Comparison of ENCODE assay signal across 24 cellular contexts in the genomic region with DNA sequence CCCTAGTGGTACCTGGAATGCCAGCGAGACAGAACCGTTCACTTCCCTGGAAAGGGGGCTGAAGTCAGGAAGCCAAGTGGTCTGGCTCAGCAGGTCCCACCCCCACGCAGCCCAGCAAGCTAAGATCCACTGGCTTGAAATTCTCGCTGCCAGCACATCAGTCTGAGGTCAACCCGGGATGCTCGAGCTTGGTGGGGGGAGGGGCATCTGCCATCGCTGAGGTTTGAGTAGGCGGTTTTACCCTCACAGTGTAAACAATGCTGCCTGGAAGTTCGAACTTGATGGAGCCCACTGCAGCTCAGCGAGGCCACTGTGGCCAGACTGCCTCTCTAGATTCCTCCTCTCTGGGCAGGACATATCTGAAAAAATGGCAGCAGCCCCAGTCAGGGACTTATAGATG.
DNase-seq lines count a peak whose midpoint lies in the region; ATAC-seq, FAIRE-seq and TF ChIP-seq lines count a peak whose summit lies in the region.
"Had no signal": no experiment of that assay in that cellular context is flagged by ENCODE, and none has a peak within 500 bp of the region (broad histone marks: within the 10 kb centered on the region; RNA-seq: fewer than 3 reads in every experiment).

No MANE protein-coding gene starts in this region.

- H3K4me2 ChIP-seq in H9 (ENCODE audit: insufficient read depth, insufficient read length, low read length) (no peak overlapping the region), H1 (ENCODE audit: insufficient read depth in 1 of 2, low read depth in 2 of 2, low read length in 2 of 2) (no peak overlapping the region), Karpas-422 (ENCODE audit: low read depth, low read length, poor library complexity, severe bottlenecking) (no peak overlapping the region)
- H3K4me2 ChIP-seq: BLaER1 had no signal

- no peak for TF ChIP-seq CTCF in H9 (conservative IDR thresholded peaks at IDR 0.05)
- no peak for TF ChIP-seq CTCF in H1 (IDR thresholded peaks at IDR 0.05; ENCODE audit: control extremely low read depth in 1 of 3, insufficient read depth in 1 of 3, low read depth in 1 of 3, low read length in 3 of 3)

- H3K18ac ChIP-seq in H9 (ENCODE audit: insufficient read length, low read depth, low read length) (no peak overlapping the region), H1 (ENCODE audit: extremely low read depth, low read length) (no peak overlapping the region)

- H3T11ph ChIP-seq in H9 (ENCODE audit: low read length): no peak overlapping the region

- WGBS in H9 (ENCODE audit: extremely low coverage, insufficient read length, low lambda C conversion rate): no CpG with 5 or more reads among the region's 10 CpGs
- WGBS in H1 (ENCODE audit: extremely low coverage in 1 of 2, insufficient coverage in 1 of 2, insufficient read length in 1 of 2, insufficient replicate concordance in 2 of 2, low coverage in 1 of 2, low lambda C conversion rate in 2 of 2, missing lambda C conversion rate in 1 of 2), 2 experiments: 87% methylated on average over 10 of the region's 10 CpGs; no CpG with 5 or more reads in 1 of the 2 experiments

- no peak overlapping the region for H3K4ac ChIP-seq in H9 (ENCODE audit: low read depth, low read length)
- no peak overlapping the region for H3K4ac ChIP-seq in H1 (replicated peaks; ENCODE audit: insufficient read length, low read depth, low read length)

- no peaks in the 10 kb centered on the region for H3K9me2 ChIP-seq in Karpas-422 (replicated peaks; ENCODE audit: insufficient read depth, low read length)

- peaks cover 6 to 13% (median 8%) of the 10 kb centered on the region in 3 experiments for H3K36me3 Mint-ChIP-seq in H9 (ENCODE audit: insufficient read depth in 1 of 3, low read depth in 3 of 3)
- no peaks in the 10 kb centered on the region for H3K36me3 Mint-ChIP-seq in activated T-cell treated with anti-CD3 and anti-CD28 coated beads, Interleukin-2, amount 50 U/mL, for 4 hours (ENCODE audit: insufficient read depth)
- H3K36me3 Mint-ChIP-seq: CD14-positive monocyte; CD8-positive, alpha-beta memory T cell had no signal

- H2BK5ac ChIP-seq in H9 (ENCODE audit: insufficient read length, low read length) (no peak overlapping the region), H1 (ENCODE audit: low read depth, low read length) (no peak overlapping the region)

- POLR2A ChIA-PET in H1 (lab: Charles Lee; ENCODE audit: partially characterized antibody): no interaction called here

- H2BK15ac ChIP-seq in H9 (ENCODE audit: low read depth, low read length): no peak overlapping the region
- H2BK15ac ChIP-seq in H1 (ENCODE audit: low read length): no peak overlapping the region

- H3K27me3 ChIP-seq in H9 (ENCODE audit: insufficient read depth, low read length): no peaks in the 10 kb centered on the region
- no peaks in the 10 kb centered on the region for H3K27me3 ChIP-seq in H1 (replicated peaks in 1 of 4; ENCODE audit: control insufficient read depth in 3 of 4, extremely low read depth in 1 of 4, insufficient read depth in 3 of 4, low read length in 3 of 4)
- H3K27me3 ChIP-seq in Karpas-422 (ENCODE audit: low read length): no peaks in the 10 kb centered on the region
- H3K27me3 ChIP-seq: BLaER1 had no signal

- no peak overlapping the region for H3K4me3 Mint-ChIP-seq in H9
- no peak overlapping the region for H3K4me3 Mint-ChIP-seq in activated T-cell treated with anti-CD3 and anti-CD28 coated beads, Interleukin-2, amount 50 U/mL, for 4 hours
- H3K4me3 Mint-ChIP-seq: CD14-positive monocyte; CD8-positive, alpha-beta memory T cell had no signal

- H2BK12ac ChIP-seq in H9 (ENCODE audit: insufficient read length, low read depth, low read length): no peak overlapping the region
- no peak overlapping the region for H2BK12ac ChIP-seq in H1 (ENCODE audit: low read depth, low read length)

- DNase-seq in ELF-1 (ENCODE audit: low read depth, low spot score): peak; percentile 65
- DNase-seq in H9: peak; percentile 39
- no peak for DNase-seq in H1 (ENCODE audit: low read depth in 1 of 2, low spot score in 2 of 2)
- DNase-seq in left kidney (ENCODE audit: low read depth, low spot score): peak; percentile 34
- DNase-seq in activated T-cell treated with anti-CD3 and anti-CD28 coated beads, Interleukin-2, amount 50 U/mL, for 4 hours: no peak
- no peak for DNase-seq in Karpas-422
- no peak for DNase-seq in left lobe of liver (ENCODE audit: low spot score)
- no peak for DNase-seq in NCI-H128 (lab: John Stamatoyannopoulos, UW; ENCODE audit: unreplicated experiment)
- DNase-seq: 8988T; CD8-positive, alpha-beta memory T cell; COR-L47; DMS 273 treated with DMSO at 0.1 percent for 48 hours; DMS53; DND-41; EL; H7; IMR-90 had no signal

- H2AFZ ChIP-seq in H9 (ENCODE audit: low read length) (no peak overlapping the region), H1 (ENCODE audit: low read length) (0 out of 2 replicates have a peak overlapping the region, but pooled peaks have one; percentile 53), Karpas-422 (ENCODE audit: low read length) (no peak overlapping the region)

- H3K79me1 ChIP-seq in H9 (ENCODE audit: insufficient read depth, low read depth, low read length, poor library complexity, severe bottlenecking) (no peaks in the 10 kb centered on the region), H1 (ENCODE audit: low read depth, low read length) (no peaks in the 10 kb centered on the region)

- no peaks in the 10 kb centered on the region for H3K4me1 ChIP-seq in H9 (ENCODE audit: insufficient read depth, low read length)
- no peaks in the 10 kb centered on the region; a peak in 1 of 7 replicates for H3K4me1 ChIP-seq in H1 (replicated peaks in 1 of 4; ENCODE audit: control insufficient read depth in 3 of 4, insufficient read depth in 4 of 4, low read length in 3 of 4)
- no peaks in the 10 kb centered on the region for H3K4me1 ChIP-seq in Karpas-422 (ENCODE audit: low read length)
- H3K4me1 ChIP-seq: BLaER1 had no signal

- no peaks in the 10 kb centered on the region for H3K79me2 ChIP-seq in H9 (ENCODE audit: insufficient read depth, low read length)
- no peaks in the 10 kb centered on the region for H3K79me2 ChIP-seq in H1 (ENCODE audit: control insufficient read depth in 1 of 2, insufficient read depth in 2 of 2, low read length in 2 of 2)
- no peaks in the 10 kb centered on the region for H3K79me2 ChIP-seq in Karpas-422 (ENCODE audit: low read length)

- H4K20me1 ChIP-seq in H9 (ENCODE audit: control insufficient read depth, insufficient read depth, insufficient read length) (no peaks in the 10 kb centered on the region), H1 (replicated peaks in 1 of 2; ENCODE audit: control insufficient read depth in 1 of 2, insufficient read depth in 2 of 2, low read length in 2 of 2) (no peaks in the 10 kb centered on the region), Karpas-422 (ENCODE audit: insufficient read depth, low read depth, low read length) (no peaks in the 10 kb centered on the region)
- H4K20me1 ChIP-seq: BLaER1 had no signal

- H3K27ac Mint-ChIP-seq in H9: no peak overlapping the region; a peak in 2 of 7 replicates
- H3K27ac Mint-ChIP-seq: CD8-positive, alpha-beta memory T cell had no signal

- H3K9me3 Mint-ChIP-seq in H9: peaks cover 4 to 10% of the 10 kb centered on the region in 2 experiments; a peak in 4 of 5 replicates
- no peaks in the 10 kb centered on the region for H3K9me3 Mint-ChIP-seq in activated T-cell treated with anti-CD3 and anti-CD28 coated beads, Interleukin-2, amount 50 U/mL, for 4 hours

- TF ChIP-seq EP300 in H1 (IDR thresholded peaks at IDR 0.05; ENCODE audit: borderline replicate concordance in 1 of 2, low read depth in 2 of 2, low read length in 2 of 2): no peak

- TF ChIP-seq RAD21 in H1 (IDR thresholded peaks at IDR 0.05 in 1 of 2, conservative IDR thresholded peaks at IDR 0.05 in 1 of 2; ENCODE audit: low read depth in 2 of 2, low read length in 2 of 2): no peak

- H3K4me1 Mint-ChIP-seq in H9: peaks cover 0 to 7% of the 10 kb centered on the region in 2 experiments; a peak in 1 of 4 replicates
- no peaks in the 10 kb centered on the region for H3K4me1 Mint-ChIP-seq in activated T-cell treated with anti-CD3 and anti-CD28 coated beads, Interleukin-2, amount 50 U/mL, for 4 hours (ENCODE audit: low read depth)
- H3K4me1 Mint-ChIP-seq: CD14-positive monocyte; CD8-positive, alpha-beta memory T cell had no signal

- no peak overlapping the region for H2BK20ac ChIP-seq in H9 (ENCODE audit: low read depth, low read length, poor library complexity, severe bottlenecking)
- no peak overlapping the region for H2BK20ac ChIP-seq in H1 (ENCODE audit: low read length)

- no peak overlapping the region for H4K5ac ChIP-seq in H9 (ENCODE audit: insufficient read length, low read depth, low read length)
- H4K5ac ChIP-seq in H1 (ENCODE audit: insufficient read length, low read depth, low read length): no peak overlapping the region

- CTCF ChIA-PET in H1 (lab: Charles Lee; ENCODE audit: partially characterized antibody): interaction anchor here (3.0 kb wide), 1 partner anchor 9 kb away, joined by 16 read pairs; no protein-coding TSS in a partner anchor

- H3K4me3 ChIP-seq in H1 (ENCODE audit: extremely low read depth in 1 of 4, insufficient read depth in 2 of 4, low read depth in 3 of 4, low read length in 4 of 4) (no peak overlapping the region), Karpas-422 (ENCODE audit: low read length) (no peak overlapping the region)
- H3K4me3 ChIP-seq: BLaER1, K562 had no signal

- no peaks in the 10 kb centered on the region for H3K27me3 Mint-ChIP-seq in H9 (ENCODE audit: low read depth)
- H3K27me3 Mint-ChIP-seq in activated T-cell treated with anti-CD3 and anti-CD28 coated beads, Interleukin-2, amount 50 U/mL, for 4 hours (ENCODE audit: low read depth): no peaks in the 10 kb centered on the region
- H3K27me3 Mint-ChIP-seq: CD8-positive, alpha-beta memory T cell had no signal

- no peak for TF ChIP-seq POLR2A in H1 (IDR thresholded peaks at IDR 0.05; ENCODE audit: control extremely low read depth in 1 of 2, low read depth in 2 of 2, low read length in 2 of 2)

- H3K36me3 ChIP-seq in H1 (ENCODE audit: control insufficient read depth in 2 of 4, insufficient read depth in 4 of 4, low read length in 3 of 4): no peaks in the 10 kb centered on the region
- no peaks in the 10 kb centered on the region for H3K36me3 ChIP-seq in Karpas-422 (ENCODE audit: insufficient read depth, low read length)
- H3K36me3 ChIP-seq: BLaER1 had no signal

- H3K23me2 ChIP-seq in H9 (ENCODE audit: insufficient read length, low read depth, low read length, poor library complexity, severe bottlenecking): no peaks in the 10 kb centered on the region
- H3K23me2 ChIP-seq in H1 (ENCODE audit: low read depth, low read length): no peaks in the 10 kb centered on the region

- H3K23ac ChIP-seq in H9 (ENCODE audit: insufficient read length, low read depth, low read length) (no peak overlapping the region), H1 (ENCODE audit: insufficient read length) (no peak overlapping the region)

- no peak for ATAC-seq in activated T-cell treated with anti-CD3 and anti-CD28 coated beads, Interleukin-2, amount 50 U/mL, for 4 hours
- ATAC-seq in left lobe of liver: no peak
- ATAC-seq: K562 had no signal

- H4K91ac ChIP-seq in H9 (ENCODE audit: insufficient read length, low read depth, low read length): no peak overlapping the region
- no peak overlapping the region for H4K91ac ChIP-seq in H1 (replicated peaks; ENCODE audit: insufficient read length, low read length)

- H4K8ac ChIP-seq in H9 (replicated peaks; ENCODE audit: insufficient read length, low read depth, low read length): no peak overlapping the region
- no peak overlapping the region for H4K8ac ChIP-seq in H1 (ENCODE audit: extremely low read depth, insufficient read depth, low read length)

- H2BK120ac ChIP-seq in H9 (ENCODE audit: low read depth, low read length, poor library complexity, severe bottlenecking) (no peak overlapping the region), H1 (replicated peaks; ENCODE audit: low read depth, low read length) (no peak overlapping the region)

- no peak overlapping the region for H3K14ac ChIP-seq in H9 (ENCODE audit: insufficient read depth, low read length)
- no peak overlapping the region for H3K14ac ChIP-seq in H1 (ENCODE audit: insufficient read length)

- H2AK5ac ChIP-seq in H9 (ENCODE audit: insufficient read length, low read length): no peak overlapping the region
- no peak overlapping the region for H2AK5ac ChIP-seq in H1 (ENCODE audit: low read depth, low read length)

- H3K9ac ChIP-seq in H9 (ENCODE audit: extremely low read depth, insufficient read length, low read length) (no peak overlapping the region), H1 (replicated peaks in 1 of 4; ENCODE audit: extremely low read depth in 1 of 4, low read depth in 3 of 4, low read length in 3 of 4) (no peak overlapping the region), Karpas-422 (ENCODE audit: low read length) (no peak overlapping the region)
- H3K9ac ChIP-seq: BLaER1 had no signal

- H3K56ac ChIP-seq in H9 (ENCODE audit: insufficient read length, low read depth, low read length) (no peak overlapping the region), H1 (replicated peaks; ENCODE audit: insufficient read length, low read depth, low read length) (no peak overlapping the region)

- H3K9me3 ChIP-seq in H9 (ENCODE audit: control insufficient read depth, low read depth, low read length) (no peaks in the 10 kb centered on the region), H1 (ENCODE audit: insufficient read depth in 2 of 2, low read depth in 1 of 2, low read length in 1 of 2) (no peaks in the 10 kb centered on the region; a peak in 1 of 4 replicates), Karpas-422 (ENCODE audit: low read length) (peaks cover 3% of the 10 kb centered on the region)
- H3K9me3 ChIP-seq: BLaER1 had no signal

- H3K27ac ChIP-seq in H9 (ENCODE audit: insufficient read length, low read depth, low read length) (no peak overlapping the region), H1 (ENCODE audit: low read depth, low read length) (no peak overlapping the region), Karpas-422 (ENCODE audit: low read length) (no peak overlapping the region)
- H3K27ac ChIP-seq: BLaER1 had no signal

- no peak for FAIRE-seq in H1 (lab: Jason Lieb, UNC)
- FAIRE-seq: G401.6, GM12891, GM18507, HTR-8/SVneo, K562 had no signal

Comparison
In these comparisons a context has a peak if more than half of its experiments do, and no peak if none do; other contexts are left out.
1. DNase-seq: peak in ELF-1 (single experiment), H9 (single experiment) and left kidney (single experiment); none in H1 (0 of 2), activated T-cell treated with anti-CD3 and anti-CD28 coated beads, Interleukin-2, amount 50 U/mL, for 4 hours (single experiment), Karpas-422 (single experiment), left lobe of liver (single experiment) and NCI-H128 (single experiment).